In genomic region chr1:93661829-93662474, GRCh38 we compare ENCODE assay signal across 10 cellular contexts. TPM values are rescaled to one million over a fixed set of nuclear protein-coding genes. Genes with fewer than 3 reads are reported as not detected.
DNase-seq lines count a peak whose midpoint lies in the region; ATAC-seq and TF ChIP-seq lines count a peak whose summit lies in the region.
"Had no signal": no experiment of that assay in that cellular context is flagged by ENCODE, and none has a peak within 500 bp of the region (broad histone marks: within the 10 kb centered on the region; RNA-seq: fewer than 3 reads in every experiment).

No MANE protein-coding gene starts in this region.

- no peak overlapping the region for H3K27ac Mint-ChIP-seq in immature natural killer cell

- H3K36me3 Mint-ChIP-seq in immature natural killer cell = no peaks in the 10 kb centered on the region

- H3K4me3 ChIP-seq in skeletal muscle satellite cell (ENCODE audit: low read length) = peak overlapping the region; percentile 48

- DNase-seq in OCI-M1 (lab: John Stamatoyannopoulos, UW) = peak; percentile 70
- DNase-seq in erythroblast (lab: John Stamatoyannopoulos, UW) = peak; percentile 46 to 74
- no peak for DNase-seq in immature natural killer cell
- DNase-seq in midbrain (lab: John Stamatoyannopoulos, UW) = no peak
- DNase-seq in SKM-1 treated with dmso at 0.1 percent for 144 hours (lab: John Stamatoyannopoulos, UW; ENCODE audit: unreplicated experiment) = no peak
- DNase-seq in NCI-H2196 treated with DMSO at 0.1 percent for 48 hours (lab: John Stamatoyannopoulos, UW; ENCODE audit: unreplicated experiment) = no peak
- DNase-seq: left colon, NCI-H1105 treated with DMSO at 0.1 percent for 48 hours had no signal

- H3K9me3 Mint-ChIP-seq in immature natural killer cell = no peaks in the 10 kb centered on the region

- peak; percentile 58 for ATAC-seq in GM18508 (IDR thresholded peaks at IDR 0.05; ENCODE audit: insufficient read depth, unreplicated experiment)
- ATAC-seq: left colon had no signal

- peaks cover 83% of the 10 kb centered on the region for H3K4me1 ChIP-seq in skeletal muscle satellite cell (ENCODE audit: control insufficient read depth, insufficient read depth, low read length)

- H3K27me3 ChIP-seq in skeletal muscle satellite cell (ENCODE audit: control insufficient read depth, insufficient read depth, low read length) = no peaks in the 10 kb centered on the region

- H3K9ac ChIP-seq in skeletal muscle satellite cell (ENCODE audit: low read depth, low read length) = peak overlapping the region; percentile 47

- peaks cover 0 to 7% (median 2%) of the 10 kb centered on the region in 3 donors for H3K27me3 Mint-ChIP-seq in immature natural killer cell (ENCODE audit: low read depth in 3 of 3)

- no peaks in the 10 kb centered on the region for H3K9me3 ChIP-seq in skeletal muscle satellite cell (replicated peaks; ENCODE audit: low read length)

- peak overlapping the region; percentile 63 for H3K4me2 ChIP-seq in skeletal muscle satellite cell (ENCODE audit: low read length)

- no peaks in the 10 kb centered on the region for H3K4me1 Mint-ChIP-seq in immature natural killer cell

- TF ChIP-seq POLR2A in erythroblast (IDR thresholded peaks at IDR 0.05; ENCODE audit: low read length) = no peak

- no peak overlapping the region for H3K4me3 Mint-ChIP-seq in immature natural killer cell

- peaks cover 55% of the 10 kb centered on the region for H3K36me3 ChIP-seq in skeletal muscle satellite cell (ENCODE audit: insufficient read depth, low read length)

RNA-seq across cellular contexts. Expression of gene BCAR3, which starts 19.7 kb away (rescaled TPM):
- total RNA-seq in skeletal muscle satellite cell (2012; rRNA removed) = 16.2 and 18.3 TPM in 2 replicates
- under 1 TPM in 2 of 3 donors, not detected in 1; 0.27 to 0.43 TPM for polyA plus RNA-seq in immature natural killer cell

Comparison
In these comparisons a context has a peak if more than half of its experiments do, and no peak if none do; other contexts are left out.
1. DNase-seq: peak in OCI-M1 (single experiment) and erythroblast (2 of 2); none in immature natural killer cell (0 of 3), midbrain (single experiment), SKM-1 treated with dmso at 0.1 percent for 144 hours (single experiment) and NCI-H2196 treated with DMSO at 0.1 percent for 48 hours (single experiment).